8 cellular contexts compared by ENCODE assay signal in the genomic region with DNA sequence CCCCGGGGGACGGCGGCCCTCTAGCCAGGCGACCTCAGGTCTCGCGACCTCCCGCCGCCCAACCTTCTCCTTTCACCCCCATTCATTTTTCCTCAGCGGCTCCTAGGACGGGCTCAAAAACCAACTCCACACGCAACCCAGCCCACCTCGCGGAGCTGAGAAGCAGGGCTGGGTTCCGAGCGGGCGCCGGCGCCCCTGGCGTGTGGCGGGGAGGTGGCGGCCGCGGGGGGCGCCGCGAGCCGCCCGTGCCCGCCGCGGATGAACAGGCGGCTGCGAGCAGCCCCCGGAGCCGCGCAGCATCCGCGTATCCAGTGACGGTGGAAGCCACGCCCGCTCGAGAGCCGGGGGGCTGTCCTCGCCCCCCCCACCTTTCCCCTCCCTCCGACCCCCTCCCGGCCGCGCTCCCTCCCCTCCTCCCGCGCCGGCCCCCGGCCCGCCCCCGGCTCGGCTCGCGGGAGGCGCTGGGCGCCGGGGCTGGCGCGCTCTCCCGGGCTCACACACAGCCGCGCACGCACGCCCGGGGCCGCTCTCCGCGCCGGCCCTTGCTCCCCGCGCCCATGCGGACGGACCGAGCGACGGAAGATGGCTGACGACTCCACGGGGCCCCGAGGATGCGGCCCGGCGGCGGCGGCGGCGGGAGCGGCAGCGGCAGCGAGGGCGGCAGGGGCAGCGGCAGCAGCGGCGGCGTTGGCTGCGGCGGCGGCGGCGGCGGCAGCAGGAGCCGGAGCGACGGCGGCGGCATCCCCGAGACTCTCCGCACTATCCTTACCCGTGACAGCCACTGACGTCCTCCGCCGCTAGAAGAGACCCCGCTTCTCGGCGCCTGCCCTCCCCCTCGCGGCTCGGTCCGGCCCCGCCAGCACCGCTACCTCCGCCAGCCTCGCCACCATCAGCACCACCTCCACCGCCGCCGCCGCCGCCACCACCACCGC. TPM values are rescaled to one million over a fixed set of nuclear protein-coding genes. Genes with fewer than 3 reads are reported as not detected.
DNase-seq lines count a peak whose midpoint lies in the region; ATAC-seq and TF ChIP-seq lines count a peak whose summit lies in the region.

A gene with protein sequence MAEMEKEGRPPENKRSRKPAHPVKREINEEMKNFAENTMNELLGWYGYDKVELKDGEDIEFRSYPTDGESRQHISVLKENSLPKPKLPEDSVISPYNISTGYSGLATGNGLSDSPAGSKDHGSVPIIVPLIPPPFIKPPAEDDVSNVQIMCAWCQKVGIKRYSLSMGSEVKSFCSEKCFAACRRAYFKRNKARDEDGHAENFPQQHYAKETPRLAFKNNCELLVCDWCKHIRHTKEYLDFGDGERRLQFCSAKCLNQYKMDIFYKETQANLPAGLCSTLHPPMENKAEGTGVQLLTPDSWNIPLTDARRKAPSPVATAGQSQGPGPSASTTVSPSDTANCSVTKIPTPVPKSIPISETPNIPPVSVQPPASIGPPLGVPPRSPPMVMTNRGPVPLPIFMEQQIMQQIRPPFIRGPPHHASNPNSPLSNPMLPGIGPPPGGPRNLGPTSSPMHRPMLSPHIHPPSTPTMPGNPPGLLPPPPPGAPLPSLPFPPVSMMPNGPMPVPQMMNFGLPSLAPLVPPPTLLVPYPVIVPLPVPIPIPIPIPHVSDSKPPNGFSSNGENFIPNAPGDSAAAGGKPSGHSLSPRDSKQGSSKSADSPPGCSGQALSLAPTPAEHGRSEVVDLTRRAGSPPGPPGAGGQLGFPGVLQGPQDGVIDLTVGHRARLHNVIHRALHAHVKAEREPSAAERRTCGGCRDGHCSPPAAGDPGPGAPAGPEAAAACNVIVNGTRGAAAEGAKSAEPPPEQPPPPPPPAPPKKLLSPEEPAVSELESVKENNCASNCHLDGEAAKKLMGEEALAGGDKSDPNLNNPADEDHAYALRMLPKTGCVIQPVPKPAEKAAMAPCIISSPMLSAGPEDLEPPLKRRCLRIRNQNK (plus strand): TSS at position 482 of the 932 bp plus-strand sequence. CDS start 500 bp downstream, outside the sequence.

- peak; percentile 92 for DNase-seq in DMS 273 (lab: John Stamatoyannopoulos, UW; ENCODE audit: unreplicated experiment)
- peak; percentile 62 for DNase-seq in H9
- DNase-seq in NCI-H446 (lab: John Stamatoyannopoulos, UW) = peak; percentile 37 to 80
- DNase-seq in activated T-cell treated with anti-CD3 and anti-CD28 coated beads for 1 hour (ENCODE audit: low read depth) = peak; percentile 12
- peak; percentile 23 to 66 (median 43) for DNase-seq in mucosa of descending colon

- no peaks in the 10 kb centered on the region for H3K9me3 ChIP-seq in H9 (ENCODE audit: control insufficient read depth, low read depth, low read length)
- H3K9me3 ChIP-seq in mucosa of descending colon = no peaks in the 10 kb centered on the region
- no peaks in the 10 kb centered on the region for H3K9me3 ChIP-seq in subcutaneous abdominal adipose tissue (ENCODE audit: control insufficient read depth in 5 of 5, low read length in 5 of 5)

- H3K4me1 Mint-ChIP-seq in H9 = peaks cover 12 to 16% of the 10 kb centered on the region in 2 experiments

- H2AK5ac ChIP-seq in H9 (ENCODE audit: insufficient read length, low read length) = no peak within 1 kb of the TSS

- H4K8ac ChIP-seq in H9 (replicated peaks; ENCODE audit: insufficient read length, low read depth, low read length) = no peak within 1 kb of the TSS

- H3K18ac ChIP-seq in H9 (ENCODE audit: insufficient read length, low read depth, low read length) = no peak within 1 kb of the TSS

- no peak within 1 kb of the TSS for H3T11ph ChIP-seq in H9 (ENCODE audit: low read length)

- no peak within 1 kb of the TSS for H3K23ac ChIP-seq in H9 (ENCODE audit: insufficient read length, low read depth, low read length)

- H3K79me2 ChIP-seq in H9 (ENCODE audit: insufficient read depth, low read length) = no peaks in the 10 kb centered on the region

- H4K20me1 ChIP-seq in H9 (ENCODE audit: control insufficient read depth, insufficient read depth, insufficient read length) = no peaks in the 10 kb centered on the region

- H3K36me3 ChIP-seq in mucosa of descending colon (ENCODE audit: low read depth) (no peaks in the 10 kb centered on the region), subcutaneous abdominal adipose tissue (ENCODE audit: control insufficient read depth in 5 of 5, insufficient read depth in 5 of 5, low read length in 5 of 5) (no peaks in the 10 kb centered on the region)

- H3K14ac ChIP-seq in H9 (ENCODE audit: insufficient read depth, low read length) = no peak within 1 kb of the TSS

- H3K27me3 Mint-ChIP-seq in H9 (ENCODE audit: low read depth) = peaks cover 41% of the 10 kb centered on the region

- H2BK20ac ChIP-seq in H9 (ENCODE audit: low read depth, low read length, poor library complexity, severe bottlenecking) = no peak within 1 kb of the TSS

- H3K23me2 ChIP-seq in H9 (ENCODE audit: insufficient read length, low read depth, low read length, poor library complexity, severe bottlenecking) = peaks cover 36% of the 10 kb centered on the region

- H3K27ac Mint-ChIP-seq in H9 = no peak within 1 kb of the TSS; a peak in 1 of 7 replicates

- no peak within 1 kb of the TSS for H4K5ac ChIP-seq in H9 (ENCODE audit: insufficient read length, low read depth, low read length)

- peak within 1 kb of the TSS; percentile 98 for H3K4me2 ChIP-seq in H9 (ENCODE audit: insufficient read depth, insufficient read length, low read length)

- H3K4me3 Mint-ChIP-seq in H9 = peak within 1 kb of the TSS; percentile 88 to 97

- H3K36me3 Mint-ChIP-seq in H9 (ENCODE audit: insufficient read depth in 1 of 3, low read depth in 3 of 3) = no peaks in the 10 kb centered on the region

- H3K4me1 ChIP-seq in H9 (ENCODE audit: insufficient read depth, low read length) (peaks cover 6% of the 10 kb centered on the region), mucosa of descending colon (ENCODE audit: low read depth) (peaks cover 26% of the 10 kb centered on the region), subcutaneous abdominal adipose tissue (ENCODE audit: control insufficient read depth in 5 of 5, insufficient read depth in 5 of 5, low read length in 5 of 5) (peaks cover 3 to 62% (median 44%) of the 10 kb centered on the region in 5 donors)

- H3K9me3 Mint-ChIP-seq in H9 = no peaks in the 10 kb centered on the region; a peak in 1 of 5 replicates

- no peak within 1 kb of the TSS for H2AFZ ChIP-seq in H9 (ENCODE audit: low read length)

- intact Hi-C loops in mucosa of descending colon (cut with DNase I, micrococcal nuclease) = no loop called here

- no peak within 1 kb of the TSS for H2BK120ac ChIP-seq in H9 (ENCODE audit: low read depth, low read length, poor library complexity, severe bottlenecking)

- H2BK15ac ChIP-seq in H9 (ENCODE audit: low read depth, low read length) = no peak within 1 kb of the TSS; the same call in 1 of the 2 replicates

- WGBS in H9 (ENCODE audit: extremely low coverage, insufficient read length, low lambda C conversion rate) = no CpG with 5 or more reads among the region's 131 CpGs

- no peak within 1 kb of the TSS for H3K4ac ChIP-seq in H9 (ENCODE audit: low read depth, low read length)

- peak; percentile 35 for ATAC-seq in esophagus mucosa
- ATAC-seq in mucosa of descending colon = peak; percentile 53
- ATAC-seq in HG03135 (IDR thresholded peaks at IDR 0.05; ENCODE audit: unreplicated experiment) = no peak

- H3K79me1 ChIP-seq in H9 (ENCODE audit: insufficient read depth, low read depth, low read length, poor library complexity, severe bottlenecking) = no peaks in the 10 kb centered on the region

- H3K4me3 ChIP-seq in mucosa of descending colon (peak within 1 kb of the TSS; percentile 12), subcutaneous abdominal adipose tissue (ENCODE audit: low read depth in 1 of 5, low read length in 5 of 5) (peak within 1 kb of the TSS; percentile 72 to 78 (median 75))

- H3K27ac ChIP-seq in H9 (ENCODE audit: insufficient read length, low read depth, low read length) (no peak within 1 kb of the TSS), subcutaneous abdominal adipose tissue (ENCODE audit: low read depth, low read length) (peak within 1 kb of the TSS; percentile 47)

- H3K56ac ChIP-seq in H9 (ENCODE audit: insufficient read length, low read depth, low read length) = no peak within 1 kb of the TSS

- TF ChIP-seq CTCF in H9 (conservative IDR thresholded peaks at IDR 0.05) (no peak), mucosa of descending colon (IDR thresholded peaks at IDR 0.05) (no peak)

- H3K27me3 ChIP-seq in H9 (ENCODE audit: insufficient read depth, low read length) (peaks cover 23% of the 10 kb centered on the region), subcutaneous abdominal adipose tissue (ENCODE audit: control insufficient read depth in 5 of 5, insufficient read depth in 4 of 5, low read length in 5 of 5) (peaks cover 0 to 36% (median 13%) of the 10 kb centered on the region in 5 donors)

- H3K9ac ChIP-seq in H9 (ENCODE audit: extremely low read depth, insufficient read length, low read length) (no peak within 1 kb of the TSS), subcutaneous abdominal adipose tissue (ENCODE audit: low read length in 5 of 5) (peak within 1 kb of the TSS in 4 of 5 donors; percentile 45 to 66 (median 56))

- H2BK5ac ChIP-seq in H9 (ENCODE audit: insufficient read length, low read length) = no peak within 1 kb of the TSS

- H4K91ac ChIP-seq in H9 (ENCODE audit: insufficient read length, low read depth, low read length) = no peak within 1 kb of the TSS

- no peak within 1 kb of the TSS for H2BK12ac ChIP-seq in H9 (ENCODE audit: insufficient read length, low read depth, low read length)

RNA-seq across cellular contexts. Expression of the gene that starts here (rescaled TPM):
- total RNA-seq in H9 (2021) (3.8 and 4.3 TPM in 2 replicates), esophagus mucosa (0.32 TPM), mucosa of descending colon (10 to 100 TPM in 1 of 3 donors, 1 to 10 TPM in 2; 1.2 to 31.5 (median 2.5) TPM)

Comparison
In these comparisons a context has a peak if more than half of its experiments do, and no peak if none do; other contexts are left out.
1. Peak in ATAC-seq in esophagus mucosa; RNA of the gene not detected or under 1 TPM.
2. DNase-seq: peak in every context shown above with its lines; median percentile 92 in DMS 273; 62 in H9; 58 in NCI-H446; 43 in mucosa of descending colon; 12 in activated T-cell treated with anti-CD3 and anti-CD28 coated beads for 1 hour.